ENCODE assay signal across 13 cellular contexts in the genomic region with DNA sequence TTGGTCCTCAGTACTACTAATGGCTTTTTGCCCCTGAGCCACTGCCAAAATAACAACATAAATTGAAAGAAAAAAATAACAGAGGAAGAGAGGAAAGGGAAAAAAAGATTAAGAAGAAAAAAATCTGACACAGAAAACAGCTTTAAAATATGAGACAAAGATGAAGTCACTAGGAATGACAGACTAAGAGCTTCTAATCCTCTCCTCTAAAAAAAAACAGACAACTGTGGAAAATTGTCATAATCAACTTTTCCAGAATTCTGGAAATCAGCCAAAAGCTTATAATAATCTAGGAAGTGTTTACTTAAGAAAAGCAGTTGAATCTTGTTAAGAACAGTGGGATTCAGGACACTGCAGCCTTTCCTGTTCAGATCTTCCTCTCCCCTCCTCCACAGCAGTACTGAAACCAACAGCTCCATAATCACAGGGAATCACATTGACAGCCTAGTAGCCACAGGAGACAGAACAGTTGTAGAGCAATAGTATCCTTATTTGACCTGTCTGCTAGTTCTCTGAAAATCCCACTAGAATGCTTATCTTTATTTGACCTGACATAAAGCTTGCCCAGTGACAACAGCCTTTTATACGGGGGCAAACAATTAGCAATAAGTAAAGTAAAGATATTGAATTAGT. TPM values are rescaled to one million over a fixed set of nuclear protein-coding genes. Genes with fewer than 3 reads are reported as not detected.
DNase-seq lines count a peak whose midpoint lies in the region; ATAC-seq and TF ChIP-seq lines count a peak whose summit lies in the region.
"Had no signal": no experiment of that assay in that cellular context is flagged by ENCODE, and none has a peak within 500 bp of the region (broad histone marks: within the 10 kb centered on the region; RNA-seq: fewer than 3 reads in every experiment).

No MANE protein-coding gene starts in this region.

- H4K5ac ChIP-seq in H9 (ENCODE audit: insufficient read length, low read depth, low read length): no peak overlapping the region

- H3K36me3 ChIP-seq in SJCRH30 (peaks cover 47% of the 10 kb centered on the region), esophagus squamous epithelium (peaks cover 0 to 74% (median 0%) of the 10 kb centered on the region in 3 donors)

- H3K14ac ChIP-seq in H9 (ENCODE audit: insufficient read depth, low read length): no peak overlapping the region

- no peak overlapping the region for H3K4me2 ChIP-seq in H9 (ENCODE audit: insufficient read depth, insufficient read length, low read length)

- no peaks in the 10 kb centered on the region for H4K20me1 ChIP-seq in H9 (ENCODE audit: control insufficient read depth, insufficient read depth, insufficient read length)

- no peak overlapping the region for H3K56ac ChIP-seq in H9 (ENCODE audit: insufficient read length, low read depth, low read length)

- intact Hi-C loops in esophagus squamous epithelium (cut with DNase I): no loop called here

- H3K27me3 Mint-ChIP-seq in H9 (ENCODE audit: low read depth) (no peaks in the 10 kb centered on the region), nephron (ENCODE audit: low read depth) (no peaks in the 10 kb centered on the region)
- H3K27me3 Mint-ChIP-seq in stimulated activated naive B cell treated with anti-CD40 and anti-IgM and Interleukin-4, amounts not matched to agents 10 μg/mL and 1 μg/mL and 100 μg/mL, for 72 hours: no peaks in the 10 kb centered on the region
- H3K27me3 Mint-ChIP-seq: stimulated activated naive CD8-positive, alpha-beta T cell treated with anti-CD3 and anti-CD28 coated beads, Interleukin-15, Interleukin-2, amounts not matched to agents 100 ng/mL and 50 ng/mL, for 24 hours had no signal

- H2AK5ac ChIP-seq in H9 (ENCODE audit: insufficient read length, low read length): no peak overlapping the region

- no peak overlapping the region for H2AFZ ChIP-seq in H9 (ENCODE audit: low read length)
- H2AFZ ChIP-seq: GM23248 had no signal

- WGBS in H9 (ENCODE audit: extremely low coverage, insufficient read length, low lambda C conversion rate): no CpG with 5 or more reads among the region's 1 CpG
- WGBS in esophagus squamous epithelium, 2 donors: 40 to 63% methylated on average over 1 of the region's 1 CpG

- H3K18ac ChIP-seq in H9 (ENCODE audit: insufficient read length, low read depth, low read length): no peak overlapping the region

- H2BK12ac ChIP-seq in H9 (ENCODE audit: insufficient read length, low read depth, low read length): no peak overlapping the region

- H3K79me1 ChIP-seq in H9 (ENCODE audit: insufficient read depth, low read depth, low read length, poor library complexity, severe bottlenecking): no peaks in the 10 kb centered on the region

- H2BK5ac ChIP-seq in H9 (ENCODE audit: insufficient read length, low read length): no peak overlapping the region

- no peak overlapping the region for H4K8ac ChIP-seq in H9 (replicated peaks; ENCODE audit: insufficient read length, low read depth, low read length)

- no peak overlapping the region for H2BK20ac ChIP-seq in H9 (ENCODE audit: low read depth, low read length, poor library complexity, severe bottlenecking)

- no peaks in the 10 kb centered on the region for H3K9me3 Mint-ChIP-seq in H9
- H3K9me3 Mint-ChIP-seq in nephron: no peaks in the 10 kb centered on the region
- no peaks in the 10 kb centered on the region for H3K9me3 Mint-ChIP-seq in stimulated activated naive B cell treated with anti-CD40 and anti-IgM and Interleukin-4, amounts not matched to agents 10 μg/mL and 1 μg/mL and 100 μg/mL, for 72 hours
- H3K9me3 Mint-ChIP-seq: stimulated activated naive CD8-positive, alpha-beta T cell treated with anti-CD3 and anti-CD28 coated beads, Interleukin-15, Interleukin-2, amounts not matched to agents 100 ng/mL and 50 ng/mL, for 24 hours had no signal

- no peak overlapping the region for H3T11ph ChIP-seq in H9 (ENCODE audit: low read length)

- H3K4me1 ChIP-seq in H9 (ENCODE audit: insufficient read depth, low read length) (no peaks in the 10 kb centered on the region), SJCRH30 (peaks cover 10% of the 10 kb centered on the region), esophagus squamous epithelium (peaks cover 0 to 6% (median 0%) of the 10 kb centered on the region in 3 donors)

- no peaks in the 10 kb centered on the region for H3K23me2 ChIP-seq in H9 (ENCODE audit: insufficient read length, low read depth, low read length, poor library complexity, severe bottlenecking)

- no peak for TF ChIP-seq POLR2A in esophagus squamous epithelium (IDR thresholded peaks at IDR 0.05)

- no peak overlapping the region for H3K23ac ChIP-seq in H9 (ENCODE audit: insufficient read length, low read depth, low read length)

- no peak overlapping the region for H2BK15ac ChIP-seq in H9 (ENCODE audit: low read depth, low read length)

- no peak overlapping the region for H3K4me3 Mint-ChIP-seq in H9
- H3K4me3 Mint-ChIP-seq in nephron: no peak overlapping the region
- H3K4me3 Mint-ChIP-seq in stimulated activated naive B cell treated with anti-CD40 and anti-IgM and Interleukin-4, amounts not matched to agents 10 μg/mL and 1 μg/mL and 100 μg/mL, for 72 hours: no peak overlapping the region
- H3K4me3 Mint-ChIP-seq: stimulated activated naive CD8-positive, alpha-beta T cell treated with anti-CD3 and anti-CD28 coated beads, Interleukin-15, Interleukin-2, amounts not matched to agents 100 ng/mL and 50 ng/mL, for 24 hours had no signal

- no peak overlapping the region for H3K27ac ChIP-seq in H9 (ENCODE audit: insufficient read length, low read depth, low read length)
- H3K27ac ChIP-seq in SJCRH30: peak overlapping the region; percentile 53
- H3K27ac ChIP-seq in esophagus squamous epithelium: peak overlapping the region in 3 of 4 donors; percentile 10 to 38 (median 12)
- H3K27ac ChIP-seq: GM23248, skin epidermis had no signal

- no peak for ATAC-seq in GM21619 (IDR thresholded peaks at IDR 0.05; ENCODE audit: unreplicated experiment)
- no peak for ATAC-seq in stimulated activated naive B cell treated with anti-CD40 and anti-IgM and Interleukin-4, amounts not matched to agents 10 μg/mL and 1 μg/mL and 100 μg/mL, for 72 hours (replicated peaks)

- no peak overlapping the region for H2BK120ac ChIP-seq in H9 (ENCODE audit: low read depth, low read length, poor library complexity, severe bottlenecking)

- no peak overlapping the region for H3K9ac ChIP-seq in H9 (ENCODE audit: extremely low read depth, insufficient read length, low read length)
- H3K9ac ChIP-seq: GM23248 had no signal

- peak overlapping the region in 2 of 3 experiments; percentile 16 to 54; a peak in 3 of 7 replicates for H3K27ac Mint-ChIP-seq in H9
- peak overlapping the region in 2 of 3 experiments; percentile 30 to 54 for H3K27ac Mint-ChIP-seq in nephron
- H3K27ac Mint-ChIP-seq in stimulated activated naive B cell treated with anti-CD40 and anti-IgM and Interleukin-4, amounts not matched to agents 10 μg/mL and 1 μg/mL and 100 μg/mL, for 72 hours: no peak overlapping the region
- H3K27ac Mint-ChIP-seq: stimulated activated naive CD8-positive, alpha-beta T cell treated with anti-CD3 and anti-CD28 coated beads, Interleukin-15, Interleukin-2, amounts not matched to agents 100 ng/mL and 50 ng/mL, for 24 hours had no signal

- peaks cover 2 to 6% of the 10 kb centered on the region in 2 experiments; a peak in 3 of 4 replicates for H3K4me1 Mint-ChIP-seq in H9
- H3K4me1 Mint-ChIP-seq in nephron: peaks cover 7% of the 10 kb centered on the region
- peaks cover 0 to 6% of the 10 kb centered on the region in 2 donors for H3K4me1 Mint-ChIP-seq in stimulated activated naive B cell treated with anti-CD40 and anti-IgM and Interleukin-4, amounts not matched to agents 10 μg/mL and 1 μg/mL and 100 μg/mL, for 72 hours

- DNase-seq in H9: no peak
- DNase-seq in SJCRH30: peak; percentile 72 to 89
- DNase-seq in esophagus squamous epithelium (lab: John Stamatoyannopoulos, UW): no peak
- DNase-seq in SHP77 treated with DMSO at 0.1 percent for 48 hours (lab: John Stamatoyannopoulos, UW): no peak
- no peak for DNase-seq in stimulated activated naive B cell treated with anti-CD40 and anti-IgM and Interleukin-4, amounts not matched to agents 10 μg/mL and 1 μg/mL and 100 μg/mL, for 72 hours
- DNase-seq in GM03348 (ENCODE audit: low spot score): no peak
- DNase-seq: GM23248, NCI-H2107, SW 1271 had no signal

- TF ChIP-seq CTCF in H9 (conservative IDR thresholded peaks at IDR 0.05) (no peak), esophagus squamous epithelium (IDR thresholded peaks at IDR 0.05) (no peak), nephron (IDR thresholded peaks at IDR 0.05; ENCODE audit: unreplicated experiment in 3 of 3) (no peak)

- H3K9me3 ChIP-seq in H9 (ENCODE audit: control insufficient read depth, low read depth, low read length) (no peaks in the 10 kb centered on the region), SJCRH30 (replicated peaks) (no peaks in the 10 kb centered on the region; the same call in 1 of the 2 replicates), esophagus squamous epithelium (no peaks in the 10 kb centered on the region)

- H3K36me3 Mint-ChIP-seq in H9 (ENCODE audit: insufficient read depth in 1 of 3, low read depth in 3 of 3): peaks cover 13 to 39% (median 36%) of the 10 kb centered on the region in 3 experiments; a peak in 6 of 7 replicates
- H3K36me3 Mint-ChIP-seq in nephron (ENCODE audit: low read depth): peaks cover 72% of the 10 kb centered on the region
- H3K36me3 Mint-ChIP-seq in stimulated activated naive B cell treated with anti-CD40 and anti-IgM and Interleukin-4, amounts not matched to agents 10 μg/mL and 1 μg/mL and 100 μg/mL, for 72 hours: peaks cover 13 to 61% of the 10 kb centered on the region in 2 donors

- H3K4me3 ChIP-seq in SJCRH30 (no peak overlapping the region), esophagus squamous epithelium (no peak overlapping the region)
- H3K4me3 ChIP-seq: GM23248, skin epidermis had no signal

- H3K4ac ChIP-seq in H9 (ENCODE audit: low read depth, low read length): no peak overlapping the region

- no peaks in the 10 kb centered on the region for H3K79me2 ChIP-seq in H9 (ENCODE audit: insufficient read depth, low read length)

- H4K91ac ChIP-seq in H9 (ENCODE audit: insufficient read length, low read depth, low read length): no peak overlapping the region

- H3K27me3 ChIP-seq in H9 (ENCODE audit: insufficient read depth, low read length) (no peaks in the 10 kb centered on the region), SJCRH30 (no peaks in the 10 kb centered on the region), esophagus squamous epithelium (no peaks in the 10 kb centered on the region)

RNA-seq across cellular contexts. Expression of gene IBTK, which starts 41.6 kb away (rescaled TPM):
- total RNA-seq in H9 (2021) (17.1 and 17.8 TPM in 2 replicates), esophagus squamous epithelium (10 to 100 TPM; 15.0 to 33.5 (median 27.0) TPM)
- total RNA-seq in SJCRH30 (2014; rRNA removed; shearing (Covaris generic)): 26.7 and 31.5 TPM in 2 replicates

Comparison
In these comparisons a context has a peak if more than half of its experiments do, and no peak if none do; other contexts are left out.
1. DNase-seq: peak in SJCRH30 (2 of 2); none in H9 (single experiment), esophagus squamous epithelium (single experiment), SHP77 treated with DMSO at 0.1 percent for 48 hours (single experiment), stimulated activated naive B cell treated with anti-CD40 and anti-IgM and Interleukin-4, amounts not matched to agents 10 μg/mL and 1 μg/mL and 100 μg/mL, for 72 hours (single experiment) and GM03348 (single experiment).